Comparison of ENCODE assay signal across 27 cellular contexts in the genomic region with DNA sequence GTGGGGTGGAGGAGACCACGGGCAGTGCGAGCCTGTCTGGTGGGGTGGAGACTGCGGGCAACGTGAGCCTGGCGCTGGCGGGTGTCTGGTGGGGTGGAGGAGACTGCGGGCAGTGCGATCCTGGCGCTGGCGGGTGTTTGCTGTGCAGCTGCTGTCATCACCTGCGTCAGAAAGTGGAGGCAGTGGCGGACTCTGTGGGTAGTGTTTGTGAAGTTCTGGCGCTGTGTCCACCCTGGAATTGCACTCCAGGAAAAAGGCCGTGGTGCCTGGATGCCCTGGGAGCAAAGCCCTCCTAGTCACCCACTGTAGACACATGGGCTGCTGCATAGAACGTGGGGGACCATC. TPM values are rescaled to one million over a fixed set of nuclear protein-coding genes. Genes with fewer than 3 reads are reported as not detected.
"Had no signal": no experiment of that assay in that cellular context is flagged by ENCODE, and none has a peak within 500 bp of the region (broad histone marks: within the 10 kb centered on the region; RNA-seq: fewer than 3 reads in every experiment).

No MANE protein-coding gene starts in this region.

- DNase-seq: activated CD4-positive, alpha-beta T cell treated with anti-CD3 and anti-CD28 coated beads for 4 hours; activated CD4-positive, alpha-beta T cell treated with anti-CD3 and anti-CD28 coated beads, Interleukin-2, amount 50 U/mL, for 48 hours; activated gamma-delta T cell; activated naive CD4-positive, alpha-beta T cell treated with anti-CD3 and anti-CD28 coated beads, Interleukin-2, amount 50 U/mL, for 16 hours; amniotic stem cell; central memory CD4-positive, alpha-beta T cell; dermis blood vessel endothelial cell; effector CD4-positive, alpha-beta T cell; foreskin keratinocyte; heart left ventricle; mesendoderm; natural killer cell; retina; stimulated activated CD4-positive, alpha-beta T cell treated with anti-CD3 and anti-CD28 coated beads, Interleukin-12 subunit alpha, Interleukin-12 subunit beta, amount 100 ng/mL, for 4 hours; stimulated activated CD4-positive, alpha-beta T cell treated with anti-CD3 and anti-CD28 coated beads, Interleukin-4, amount 100 ng/mL, for 1 hour; stimulated activated naive CD8-positive, alpha-beta T cell treated with anti-CD3 and anti-CD28 coated beads, Interleukin-15, Interleukin-2, amounts not matched to agents 100 U/mL and 50 U/mL, for 24 hours; T-helper 9 cell; testis; trophoblast cell had no signal

- H3K27ac Mint-ChIP-seq: natural killer cell, neural progenitor cell had no signal

- H3K27me3 ChIP-seq: foreskin keratinocyte, heart left ventricle, neural progenitor cell, testis had no signal

- H3K36me3 ChIP-seq: esophagus muscularis mucosa, heart left ventricle, neural progenitor cell, prostate gland had no signal

- H3K27ac ChIP-seq: esophagus muscularis mucosa, foreskin keratinocyte, heart left ventricle, neural progenitor cell, prostate gland, skin epidermis, testis, VCaP had no signal

- H3K36me3 Mint-ChIP-seq: natural killer cell, neural progenitor cell had no signal

- H3K4me1 ChIP-seq: esophagus muscularis mucosa, foreskin keratinocyte, heart left ventricle, neural progenitor cell, prostate gland, testis had no signal

- H3K4me1 Mint-ChIP-seq: natural killer cell had no signal

- H3K9me3 ChIP-seq: esophagus muscularis mucosa, heart left ventricle, prostate gland, testis had no signal

- ATAC-seq: foreskin keratinocyte; heart left ventricle; natural killer cell; sciatic nerve; stimulated activated naive CD8-positive, alpha-beta T cell treated with anti-CD3 and anti-CD28 coated beads, Interleukin-15, Interleukin-2, amounts not matched to agents 100 U/mL and 50 U/mL, for 24 hours had no signal

- H3K4me3 ChIP-seq: esophagus muscularis mucosa, heart left ventricle, lung, neural progenitor cell, prostate gland, skin epidermis, testis had no signal

- H3K9me3 Mint-ChIP-seq: natural killer cell, neural progenitor cell had no signal

- H3K4me3 Mint-ChIP-seq: natural killer cell, neural progenitor cell had no signal

RNA-seq across cellular contexts. Expression of gene TEX29, which starts 6.2 kb away (rescaled TPM):
- total RNA-seq: foreskin keratinocyte, kidney epithelial cell, natural killer cell had no signal
